Comparison of ENCODE assay signal across 23 cellular contexts in the genomic region with DNA sequence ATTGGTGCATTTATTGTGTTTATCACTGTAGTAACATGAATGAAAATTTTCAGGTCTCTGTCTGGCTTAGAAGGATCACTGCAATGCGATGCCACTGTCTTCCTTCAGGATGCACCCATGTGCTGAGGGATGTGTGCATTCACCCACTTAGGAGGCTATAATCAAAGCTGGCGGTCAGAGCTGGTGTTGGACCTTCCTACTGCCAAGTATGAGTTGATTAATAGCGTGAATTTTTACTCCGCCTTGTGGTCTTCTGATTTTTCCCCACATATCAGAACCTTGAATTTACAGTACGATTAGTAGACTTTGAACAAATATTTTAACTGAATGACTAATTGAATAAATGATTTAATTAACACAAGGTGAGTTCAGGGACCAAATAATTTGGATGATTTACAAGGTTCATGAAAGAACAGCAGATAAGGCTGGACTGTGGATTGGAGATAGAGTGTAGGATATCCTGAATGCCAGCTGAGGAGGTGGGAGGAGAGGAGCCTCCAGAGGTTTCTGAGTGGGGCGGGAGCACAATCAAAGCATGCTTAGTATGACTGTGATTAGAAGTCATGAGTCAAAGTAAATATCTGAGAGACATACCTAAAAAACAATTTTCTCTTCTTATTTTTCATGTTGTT. TPM values are rescaled to one million over a fixed set of nuclear protein-coding genes. Genes with fewer than 3 reads are reported as not detected.
"Had no signal": no experiment of that assay in that cellular context is flagged by ENCODE, and none has a peak within 500 bp of the region (broad histone marks: within the 10 kb centered on the region; RNA-seq: fewer than 3 reads in every experiment).

No MANE protein-coding gene starts in this region.

- H3K27ac Mint-ChIP-seq: activated CD4-positive, alpha-beta T cell treated with anti-CD3 and anti-CD28 coated beads, Interleukin-2, amount 10 ng/mL, durations not matched to agents 24 days and 14 days; activated CD8-positive, alpha-beta T cell treated with anti-CD3 and anti-CD28 coated beads, Interleukin-2, amount 10 ng/mL, durations not matched to agents 7 days and 5 days; activated naive CD8-positive, alpha-beta T cell; activated T-cell treated with anti-CD3 and anti-CD28 coated beads, Interleukin-2, amount 50 U/mL, for 72 hours; brain; naive B cell; type B pancreatic cell had no signal

- H3K4me1 ChIP-seq: foreskin keratinocyte had no signal

- H3K27me3 ChIP-seq: foreskin keratinocyte, right atrium auricular region had no signal

- H3K4me3 Mint-ChIP-seq: activated CD4-positive, alpha-beta T cell treated with anti-CD3 and anti-CD28 coated beads, Interleukin-2, amount 10 ng/mL, durations not matched to agents 24 days and 14 days; activated CD8-positive, alpha-beta T cell treated with anti-CD3 and anti-CD28 coated beads, Interleukin-2, amount 10 ng/mL, durations not matched to agents 7 days and 5 days; activated naive CD8-positive, alpha-beta T cell; activated T-cell treated with anti-CD3 and anti-CD28 coated beads, Interleukin-2, amount 50 U/mL, for 72 hours; brain; central memory CD8-positive, alpha-beta T cell; naive B cell; type B pancreatic cell had no signal

- H3K36me3 Mint-ChIP-seq: activated naive CD8-positive, alpha-beta T cell; brain; naive B cell had no signal

- H3K4me1 Mint-ChIP-seq: activated CD4-positive, alpha-beta T cell treated with anti-CD3 and anti-CD28 coated beads, Interleukin-2, amount 10 ng/mL, durations not matched to agents 24 days and 14 days; brain; central memory CD8-positive, alpha-beta T cell; naive B cell had no signal

- H3K36me3 ChIP-seq: right atrium auricular region had no signal

- H3K9me3 Mint-ChIP-seq: activated CD4-positive, alpha-beta T cell treated with anti-CD3 and anti-CD28 coated beads, Interleukin-2, amount 10 ng/mL, durations not matched to agents 24 days and 14 days; central memory CD8-positive, alpha-beta T cell had no signal

- H3K27ac ChIP-seq: foreskin keratinocyte, right atrium auricular region had no signal

- ATAC-seq: activated CD8-positive, alpha-beta T cell treated with anti-CD3 and anti-CD28 coated beads, Interleukin-2, amount 10 ng/mL, durations not matched to agents 7 days and 5 days; activated T-cell treated with anti-CD3 and anti-CD28 coated beads, Interleukin-2, amount 50 U/mL, for 72 hours; foreskin keratinocyte had no signal

- H3K4me3 ChIP-seq: lung, right atrium auricular region had no signal

- DNase-seq: activated CD4-positive, alpha-beta T cell treated with anti-CD3 and anti-CD28 coated beads, Interleukin-2, amount 10 ng/mL, durations not matched to agents 24 days and 14 days; activated CD4-positive, CD25-positive, alpha-beta regulatory T cell; activated CD8-positive, alpha-beta memory T cell treated with anti-CD3 and anti-CD28 coated beads, Interleukin-2, amount 50 U/mL, for 4 hours; activated CD8-positive, alpha-beta T cell treated with anti-CD3 and anti-CD28 coated beads, Interleukin-2, amount 10 ng/mL, durations not matched to agents 7 days and 5 days; activated gamma-delta T cell treated with Interleukin-2 at 50 U/mL for 16 hours; activated T-cell treated with anti-CD3 and anti-CD28 coated beads, Interleukin-2, amount 50 U/mL, for 72 hours; amniotic stem cell; cortex of kidney; effector CD8-positive, alpha-beta T cell; foreskin keratinocyte; left cardiac atrium; naive B cell; stimulated activated CD4-positive, alpha-beta T cell treated with anti-CD3 and anti-CD28 coated beads, Interleukin-4, amount 100 ng/mL, for 24 hours; stimulated activated naive CD4-positive, alpha-beta T cell; substantia nigra; T-helper 2 cell had no signal

RNA-seq across cellular contexts. Expression of gene RERG, which starts 50.1 kb away (rescaled TPM):
- total RNA-seq: activated CD4-positive, alpha-beta T cell treated with anti-CD3 and anti-CD28 coated beads, Interleukin-2, amount 10 ng/mL, durations not matched to agents 24 days and 14 days; activated CD8-positive, alpha-beta T cell treated with anti-CD3 and anti-CD28 coated beads, Interleukin-2, amount 10 ng/mL, durations not matched to agents 7 days and 5 days; activated T-cell treated with anti-CD3 and anti-CD28 coated beads, Interleukin-2, amount 50 U/mL, for 72 hours; foreskin keratinocyte; mononuclear cell had no signal
